Comparison of ENCODE assay signal across 28 cellular contexts in genomic region chr21:25980710-25981109, GRCh38.
A peak's percentile ranks its signal among the peaks of the same experiment; 100 is the strongest.
DNase-seq lines count a peak whose midpoint lies in the region; ATAC-seq and TF ChIP-seq lines count a peak whose summit lies in the region.
"Had no signal": no experiment of that assay in that cellular context is flagged by ENCODE, and none has a peak within 500 bp of the region (broad histone marks: within the 10 kb centered on the region; RNA-seq: fewer than 3 reads in every experiment).

No MANE protein-coding gene starts in this region.

- DNase-seq in left ventricle myocardium inferior: no peak
- no peak for DNase-seq in right cardiac atrium
- no peak for DNase-seq in activated naive CD8-positive, alpha-beta T cell treated with anti-CD3 and anti-CD28 coated beads, Interleukin-2, amount 50 U/mL, for 24 hours
- no peak for DNase-seq in endothelial cell (ENCODE audit: low spot score)
- no peak for DNase-seq in upper lobe of left lung
- DNase-seq in dedifferentiated amniotic fluid mesenchymal stem cell (ENCODE audit: extremely low spot score): no peak
- DNase-seq in suprapubic skin (ENCODE audit: low spot score in 2 of 2): no peak
- DNase-seq: activated B cell treated with CpG ODN at 0.5 μM for 24 hours; activated naive CD8-positive, alpha-beta T cell treated with anti-CD3 and anti-CD28 coated beads, Interleukin-2, amount 10 ng/mL, durations not matched to agents 7 days and 5 days; activated T-cell treated with anti-CD3 and anti-CD28 coated beads, Interleukin-2, amount 50 U/mL, for 48 hours; effector CD4-positive, alpha-beta T cell; foreskin fibroblast; left cardiac atrium; NCI-H1105; NCI-H187 treated with DMSO at 0.1 percent for 48 hours; NCI-H2227 treated with DMSO at 0.1 percent for 48 hours; NCI-H69; Peyer's patch; SJCRH30; spleen; stimulated activated CD4-positive, alpha-beta T cell treated with anti-CD3 and anti-CD28 coated beads, Interleukin-4, amount 100 ng/mL, for 24 hours; T1000; testis; uterus had no signal

- H3K4me3 Mint-ChIP-seq in activated naive CD8-positive, alpha-beta T cell treated with anti-CD3 and anti-CD28 coated beads, Interleukin-2, amount 50 U/mL, for 24 hours: no peak overlapping the region
- peak overlapping the region; percentile 42 for H3K4me3 Mint-ChIP-seq in endothelial cell (ENCODE audit: unreplicated experiment)
- H3K4me3 Mint-ChIP-seq: activated B cell treated with CpG ODN at 0.5 μM for 24 hours; activated naive CD8-positive, alpha-beta T cell treated with anti-CD3 and anti-CD28 coated beads, Interleukin-2, amount 10 ng/mL, durations not matched to agents 7 days and 5 days; stimulated activated effector memory CD8-positive, alpha-beta T cell treated with anti-CD3 and anti-CD28 coated beads, Interleukin-12 subunit alpha, Interleukin-12 subunit beta, amount 100 ng/mL, for 72 hours had no signal

- H3K27me3 Mint-ChIP-seq in activated naive CD8-positive, alpha-beta T cell treated with anti-CD3 and anti-CD28 coated beads, Interleukin-2, amount 50 U/mL, for 24 hours: no peaks in the 10 kb centered on the region
- H3K27me3 Mint-ChIP-seq in endothelial cell (ENCODE audit: unreplicated experiment): peaks cover 6% of the 10 kb centered on the region
- H3K27me3 Mint-ChIP-seq: activated B cell treated with CpG ODN at 0.5 μM for 24 hours; activated naive CD8-positive, alpha-beta T cell treated with anti-CD3 and anti-CD28 coated beads, Interleukin-2, amount 10 ng/mL, durations not matched to agents 7 days and 5 days had no signal

- peaks cover 32% of the 10 kb centered on the region for H3K36me3 ChIP-seq in left ventricle myocardium inferior
- peaks cover 0 to 30% (median 11%) of the 10 kb centered on the region in 4 donors for H3K36me3 ChIP-seq in upper lobe of left lung
- H3K36me3 ChIP-seq in suprapubic skin: peaks cover 19% of the 10 kb centered on the region
- H3K36me3 ChIP-seq: uterus had no signal

- WGBS in right cardiac atrium: 98% methylated on average over 3 of the region's 3 CpGs
- WGBS in upper lobe of left lung, 2 donors: 86 to 96% methylated on average over 3 of the region's 3 CpGs
- 91% methylated on average over 3 of the region's 3 CpGs for WGBS in suprapubic skin

- intact Hi-C loops in left ventricle myocardium inferior (cut with micrococcal nuclease) (no loop called here), right cardiac atrium (cut with DNase I) (no loop called here)

- H3K27me3 ChIP-seq in left ventricle myocardium inferior (ENCODE audit: low read depth) (no peaks in the 10 kb centered on the region), right cardiac atrium (ENCODE audit: control insufficient read depth, insufficient read depth) (no peaks in the 10 kb centered on the region), upper lobe of left lung (no peaks in the 10 kb centered on the region), suprapubic skin (no peaks in the 10 kb centered on the region)
- H3K27me3 ChIP-seq: BLaER1, Peyer's patch, SJCRH30, spleen, testis, uterus had no signal

- H3K27ac ChIP-seq in left ventricle myocardium inferior (replicated peaks): peak overlapping the region; percentile 29
- H3K27ac ChIP-seq in right cardiac atrium (ENCODE audit: low read length): no peak overlapping the region
- peak overlapping the region in 3 of 4 donors; percentile 2 to 30 (median 30) for H3K27ac ChIP-seq in upper lobe of left lung
- H3K27ac ChIP-seq in suprapubic skin: no peak overlapping the region
- H3K27ac ChIP-seq: BLaER1, parathyroid adenoma, Peyer's patch, SJCRH30, testis had no signal

- H3K9me3 Mint-ChIP-seq in activated naive CD8-positive, alpha-beta T cell treated with anti-CD3 and anti-CD28 coated beads, Interleukin-2, amount 50 U/mL, for 24 hours: no peaks in the 10 kb centered on the region
- H3K9me3 Mint-ChIP-seq in endothelial cell (ENCODE audit: unreplicated experiment): no peaks in the 10 kb centered on the region
- H3K9me3 Mint-ChIP-seq: activated B cell treated with CpG ODN at 0.5 μM for 24 hours; activated naive CD8-positive, alpha-beta T cell treated with anti-CD3 and anti-CD28 coated beads, Interleukin-2, amount 10 ng/mL, durations not matched to agents 7 days and 5 days; stimulated activated effector memory CD8-positive, alpha-beta T cell treated with anti-CD3 and anti-CD28 coated beads, Interleukin-12 subunit alpha, Interleukin-12 subunit beta, amount 100 ng/mL, for 72 hours had no signal

- no peak overlapping the region for H3K4me3 ChIP-seq in left ventricle myocardium inferior
- no peak overlapping the region for H3K4me3 ChIP-seq in right cardiac atrium (ENCODE audit: low read length)
- no peak overlapping the region for H3K4me3 ChIP-seq in upper lobe of left lung
- H3K4me3 ChIP-seq in suprapubic skin: no peak overlapping the region
- H3K4me3 ChIP-seq: BLaER1, Peyer's patch, SJCRH30, spleen, testis, uterus had no signal

- H3K4me1 ChIP-seq in left ventricle myocardium inferior: peaks cover 51% of the 10 kb centered on the region
- H3K4me1 ChIP-seq in right cardiac atrium (ENCODE audit: control insufficient read depth, insufficient read depth, low read length): peaks cover 5% of the 10 kb centered on the region
- peaks cover 0 to 15% (median 2%) of the 10 kb centered on the region in 4 donors for H3K4me1 ChIP-seq in upper lobe of left lung
- H3K4me1 ChIP-seq in suprapubic skin: no peaks in the 10 kb centered on the region
- H3K4me1 ChIP-seq: parathyroid adenoma, Peyer's patch, SJCRH30, uterus had no signal

- TF ChIP-seq EP300 in upper lobe of left lung (IDR thresholded peaks at IDR 0.05) (no peak), suprapubic skin (IDR thresholded peaks at IDR 0.05) (no peak)

- H3K27ac Mint-ChIP-seq in activated naive CD8-positive, alpha-beta T cell treated with anti-CD3 and anti-CD28 coated beads, Interleukin-2, amount 50 U/mL, for 24 hours: peak overlapping the region; percentile 59
- peak overlapping the region; percentile 38 for H3K27ac Mint-ChIP-seq in endothelial cell (ENCODE audit: unreplicated experiment)
- H3K27ac Mint-ChIP-seq: activated B cell treated with CpG ODN at 0.5 μM for 24 hours; activated naive CD8-positive, alpha-beta T cell treated with anti-CD3 and anti-CD28 coated beads, Interleukin-2, amount 10 ng/mL, durations not matched to agents 7 days and 5 days; stimulated activated effector memory CD8-positive, alpha-beta T cell treated with anti-CD3 and anti-CD28 coated beads, Interleukin-12 subunit alpha, Interleukin-12 subunit beta, amount 100 ng/mL, for 72 hours had no signal

- TF ChIP-seq CTCF in left ventricle myocardium inferior (IDR thresholded peaks at IDR 0.05; ENCODE audit: borderline replicate concordance) (no peak), endothelial cell (IDR thresholded peaks at IDR 0.05; ENCODE audit: unreplicated experiment) (no peak), upper lobe of left lung (IDR thresholded peaks at IDR 0.05) (no peak), suprapubic skin (IDR thresholded peaks at IDR 0.05) (no peak)

- no peak for TF ChIP-seq POLR2A in upper lobe of left lung (IDR thresholded peaks at IDR 0.05)
- TF ChIP-seq POLR2A in suprapubic skin (IDR thresholded peaks at IDR 0.05): no peak

- peaks cover 17% of the 10 kb centered on the region for H3K4me1 Mint-ChIP-seq in activated naive CD8-positive, alpha-beta T cell treated with anti-CD3 and anti-CD28 coated beads, Interleukin-2, amount 50 U/mL, for 24 hours
- H3K4me1 Mint-ChIP-seq in endothelial cell (ENCODE audit: unreplicated experiment): peaks cover 59% of the 10 kb centered on the region
- H3K4me1 Mint-ChIP-seq: activated B cell treated with CpG ODN at 0.5 μM for 24 hours; activated naive CD8-positive, alpha-beta T cell treated with anti-CD3 and anti-CD28 coated beads, Interleukin-2, amount 10 ng/mL, durations not matched to agents 7 days and 5 days; stimulated activated effector memory CD8-positive, alpha-beta T cell treated with anti-CD3 and anti-CD28 coated beads, Interleukin-12 subunit alpha, Interleukin-12 subunit beta, amount 100 ng/mL, for 72 hours had no signal

- no peak for ATAC-seq in right cardiac atrium
- ATAC-seq in activated naive CD8-positive, alpha-beta T cell treated with anti-CD3 and anti-CD28 coated beads, Interleukin-2, amount 50 U/mL, for 24 hours: peak; percentile 36
- ATAC-seq in upper lobe of left lung (ENCODE audit: low FRiP score in 2 of 2): no peak
- no peak for ATAC-seq in GM18519 (IDR thresholded peaks at IDR 0.05; ENCODE audit: low FRiP score, unreplicated experiment)
- ATAC-seq: left cardiac atrium had no signal

- no peaks in the 10 kb centered on the region for H3K9me3 ChIP-seq in left ventricle myocardium inferior (replicated peaks)
- H3K9me3 ChIP-seq in right cardiac atrium (ENCODE audit: control insufficient read depth, low read length): no peaks in the 10 kb centered on the region
- H3K9me3 ChIP-seq in upper lobe of left lung: no peaks in the 10 kb centered on the region
- H3K9me3 ChIP-seq in suprapubic skin: no peaks in the 10 kb centered on the region
- H3K9me3 ChIP-seq: BLaER1, Peyer's patch, SJCRH30, spleen, testis, uterus had no signal

- H3K36me3 Mint-ChIP-seq in activated naive CD8-positive, alpha-beta T cell treated with anti-CD3 and anti-CD28 coated beads, Interleukin-2, amount 50 U/mL, for 24 hours (ENCODE audit: low read depth): peaks cover 20% of the 10 kb centered on the region
- H3K36me3 Mint-ChIP-seq in endothelial cell (ENCODE audit: low read depth, unreplicated experiment): peaks cover 53% of the 10 kb centered on the region
- H3K36me3 Mint-ChIP-seq: stimulated activated effector memory CD8-positive, alpha-beta T cell treated with anti-CD3 and anti-CD28 coated beads, Interleukin-12 subunit alpha, Interleukin-12 subunit beta, amount 100 ng/mL, for 72 hours had no signal

Comparison
In these comparisons a context has a peak if more than half of its experiments do, and no peak if none do; other contexts are left out.
1. H3K27ac ChIP-seq: peak in left ventricle myocardium inferior (single experiment) and upper lobe of left lung (3 of 4); none in right cardiac atrium (single experiment) and suprapubic skin (single experiment).